In genomic region chr5:117588611-117589010, GRCh38 we compare ENCODE assay signal across 24 cellular contexts.
"Had no signal": no experiment of that assay in that cellular context is flagged by ENCODE, and none has a peak within 500 bp of the region (broad histone marks: within the 10 kb centered on the region; RNA-seq: fewer than 3 reads in every experiment).

No MANE protein-coding gene starts in this region.

- FAIRE-seq: RCC 7860 had no signal

- H3K27ac Mint-ChIP-seq: activated CD8-positive, alpha-beta T cell treated with anti-CD3 and anti-CD28 coated beads, Interleukin-2, amount 10 ng/mL, durations not matched to agents 7 days and 5 days; activated naive CD8-positive, alpha-beta T cell treated with anti-CD3 and anti-CD28 coated beads, Interleukin-2, amount 10 ng/mL, durations not matched to agents 7 days and 5 days; T-helper 1 cell treated with Interleukin-12 subunit alpha and Interleukin-12 subunit beta and Interleukin-4 antibody, amounts not matched to agents 30 μg/mL and 1 μg/mL, for 36 hours; WTC11 had no signal

- H3K4me3 Mint-ChIP-seq: activated CD8-positive, alpha-beta T cell treated with anti-CD3 and anti-CD28 coated beads, Interleukin-2, amount 10 ng/mL, durations not matched to agents 7 days and 5 days; activated naive CD8-positive, alpha-beta T cell treated with anti-CD3 and anti-CD28 coated beads, Interleukin-2, amount 10 ng/mL, durations not matched to agents 7 days and 5 days; T-helper 1 cell treated with Interleukin-12 subunit alpha and Interleukin-12 subunit beta and Interleukin-4 antibody, amounts not matched to agents 30 μg/mL and 1 μg/mL, for 36 hours; WTC11 had no signal

- H3K9me3 ChIP-seq: ascending aorta, body of pancreas had no signal

- DNase-seq: activated CD4-positive, alpha-beta T cell treated with anti-CD3 and anti-CD28 coated beads for 48 hours; activated CD4-positive, alpha-beta T cell treated with anti-CD3 and anti-CD28 coated beads, Interleukin-2, amount 50 U/mL, for 4 hours; activated CD4-positive, CD25-positive, alpha-beta regulatory T cell treated with anti-CD3 and anti-CD28 coated beads, Interleukin-2, amount 50 U/mL, for 72 hours; activated CD8-positive, alpha-beta memory T cell treated with anti-CD3 and anti-CD28 coated beads, Interleukin-2, amount 50 U/mL, for 48 hours; activated CD8-positive, alpha-beta T cell treated with anti-CD3 and anti-CD28 coated beads, Interleukin-2, amount 10 ng/mL, durations not matched to agents 7 days and 5 days; activated naive CD4-positive, alpha-beta T cell treated with anti-CD3 and anti-CD28 coated beads, Interleukin-2, amount 50 U/mL, for 16 hours; activated naive CD8-positive, alpha-beta T cell treated with anti-CD3 and anti-CD28 coated beads, Interleukin-2, amount 10 ng/mL, durations not matched to agents 7 days and 5 days; activated T-cell treated with anti-CD3 and anti-CD28 coated beads, Interleukin-2, amount 50 U/mL, for 1 hour; amniotic stem cell; body of pancreas; KG1; NCI-H1092; NCI-H1417; NCI-H2029; NCI-H2107; NCI-H510A treated with DMSO at 0.1 percent for 48 hours; PC-3; SHP77; T-helper 9 cell had no signal

- H3K36me3 ChIP-seq: ascending aorta, cardiac muscle cell had no signal

- H3K36me3 Mint-ChIP-seq: activated naive CD8-positive, alpha-beta T cell treated with anti-CD3 and anti-CD28 coated beads, Interleukin-2, amount 10 ng/mL, durations not matched to agents 7 days and 5 days; WTC11 had no signal

- H3K27me3 ChIP-seq: ascending aorta, body of pancreas, cardiac muscle cell had no signal

- H3K27me3 Mint-ChIP-seq: activated naive CD8-positive, alpha-beta T cell treated with anti-CD3 and anti-CD28 coated beads, Interleukin-2, amount 10 ng/mL, durations not matched to agents 7 days and 5 days had no signal

- H3K4me1 ChIP-seq: ascending aorta, body of pancreas had no signal

- H3K27ac ChIP-seq: ascending aorta, body of pancreas, cardiac muscle cell had no signal

- H3K9me3 Mint-ChIP-seq: activated naive CD8-positive, alpha-beta T cell treated with anti-CD3 and anti-CD28 coated beads, Interleukin-2, amount 10 ng/mL, durations not matched to agents 7 days and 5 days; T-helper 1 cell treated with Interleukin-12 subunit alpha and Interleukin-12 subunit beta and Interleukin-4 antibody, amounts not matched to agents 30 μg/mL and 1 μg/mL, for 36 hours had no signal

- H3K4me3 ChIP-seq: ascending aorta, body of pancreas, cardiac muscle cell had no signal

- H3K4me1 Mint-ChIP-seq: activated naive CD8-positive, alpha-beta T cell treated with anti-CD3 and anti-CD28 coated beads, Interleukin-2, amount 10 ng/mL, durations not matched to agents 7 days and 5 days had no signal

- ATAC-seq: activated CD8-positive, alpha-beta T cell treated with anti-CD3 and anti-CD28 coated beads, Interleukin-2, amount 10 ng/mL, durations not matched to agents 7 days and 5 days; body of pancreas; PC-3; WTC11 had no signal
